ENCODE assay signal across 16 cellular contexts in genomic region chr10:120422459-120422858, GRCh38. TPM values are rescaled to one million over a fixed set of nuclear protein-coding genes. Genes with fewer than 3 reads are reported as not detected.
DNase-seq lines count a peak whose midpoint lies in the region; ATAC-seq, FAIRE-seq and TF ChIP-seq lines count a peak whose summit lies in the region.
"Had no signal": no experiment of that assay in that cellular context is flagged by ENCODE, and none has a peak within 500 bp of the region (broad histone marks: within the 10 kb centered on the region; RNA-seq: fewer than 3 reads in every experiment).

No MANE protein-coding gene starts in this region.

- H3K4me3 ChIP-seq in AG10803 (ENCODE audit: low read length) = no peak overlapping the region
- no peak overlapping the region for H3K4me3 ChIP-seq in bronchial epithelial cell (ENCODE audit: low read depth, low read length)
- no peak overlapping the region for H3K4me3 ChIP-seq in mesenchymal stem cell (ENCODE audit: insufficient read depth in 1 of 2, low read depth in 1 of 2, low read length in 2 of 2)
- H3K4me3 ChIP-seq: BLaER1, prostate gland had no signal

- H3K14ac ChIP-seq in mesenchymal stem cell (ENCODE audit: low read length in 2 of 2) = no peak overlapping the region

- H4K91ac ChIP-seq in mesenchymal stem cell (ENCODE audit: low read length) = peak overlapping the region; percentile 21

- H3K23ac ChIP-seq in mesenchymal stem cell (ENCODE audit: low read length in 2 of 2) = no peak overlapping the region

- no peak for FAIRE-seq in bronchial epithelial cell (lab: Jason Lieb, UNC)

- peak overlapping the region; percentile 13 for H3K27ac ChIP-seq in mesenchymal stem cell (ENCODE audit: low read length, poor library complexity, severe bottlenecking)
- H3K27ac ChIP-seq: BLaER1, prostate gland had no signal

- no peak overlapping the region for H2BK12ac ChIP-seq in mesenchymal stem cell (ENCODE audit: low read length in 2 of 2)

- 29% methylated on average over 7 of the region's 7 CpGs for WGBS in mesenchymal stem cell

- H2BK5ac ChIP-seq in mesenchymal stem cell (ENCODE audit: low read depth, low read length, poor library complexity, severe bottlenecking) = no peak overlapping the region

- no peak for TF ChIP-seq CTCF in AG10803 (conservative IDR thresholded peaks at IDR 0.05; ENCODE audit: low read length)
- TF ChIP-seq CTCF in bronchial epithelial cell (IDR thresholded peaks at IDR 0.05; ENCODE audit: insufficient read depth, low read length, severe bottlenecking) = no peak

- DNase-seq in AG10803 (ENCODE audit: low read depth) (peak; percentile 91), M059J (ENCODE audit: low read depth) (peak; percentile 97), bronchial epithelial cell (ENCODE audit: low read depth) (peak; percentile 50), mesenchymal stem cell (peak; percentile 90), anterior cingulate cortex (lab: John Stamatoyannopoulos, UW) (no peak), NCI-H2171 treated with DMSO at 0.1 percent for 48 hours (lab: John Stamatoyannopoulos, UW) (no peak), posterior vena cava (ENCODE audit: low spot score) (no peak)
- DNase-seq: activated CD4-positive, CD25-positive, alpha-beta regulatory T cell treated with anti-CD3 and anti-CD28 coated beads, Interleukin-2, amount 50 U/mL, for 72 hours; activated T-cell treated with anti-CD3 and anti-CD28 coated beads, Interleukin-2, amount 50 U/mL, for 24 hours; aorta; effector memory CD4-positive, alpha-beta T cell; GDM1; NCI-H2081 had no signal

- H2BK15ac ChIP-seq in mesenchymal stem cell (ENCODE audit: low read depth, poor library complexity, severe bottlenecking) = no peak overlapping the region

- no peak overlapping the region for H4K8ac ChIP-seq in mesenchymal stem cell (ENCODE audit: low read length)

- H2AK5ac ChIP-seq in mesenchymal stem cell (ENCODE audit: low read length, severe bottlenecking) = no peak overlapping the region

- no peaks in the 10 kb centered on the region for H3K9me3 ChIP-seq in mesenchymal stem cell (ENCODE audit: control insufficient read depth, low read length)
- H3K9me3 ChIP-seq: BLaER1, prostate gland had no signal

- H3K9ac ChIP-seq in mesenchymal stem cell (ENCODE audit: low read length) = no peak overlapping the region
- H3K9ac ChIP-seq: BLaER1 had no signal

- no peak overlapping the region for H3K4ac ChIP-seq in mesenchymal stem cell (ENCODE audit: low read depth in 1 of 2, low read length in 2 of 2)

- no peaks in the 10 kb centered on the region for H3K36me3 ChIP-seq in bronchial epithelial cell (ENCODE audit: control insufficient read depth, insufficient read depth, low read length)
- H3K36me3 ChIP-seq in mesenchymal stem cell (ENCODE audit: control insufficient read depth in 1 of 2, insufficient read depth in 2 of 2, low read depth in 1 of 2, low read length in 2 of 2) = no peaks in the 10 kb centered on the region
- H3K36me3 ChIP-seq: BLaER1, prostate gland had no signal

- H2AFZ ChIP-seq in mesenchymal stem cell (ENCODE audit: low read depth, low read length) = no peak overlapping the region

- H3K27me3 ChIP-seq in bronchial epithelial cell (ENCODE audit: control insufficient read depth, insufficient read depth, low read length) (peaks cover 2% of the 10 kb centered on the region), mesenchymal stem cell (ENCODE audit: control insufficient read depth in 1 of 2, insufficient read depth in 1 of 2, low read length in 2 of 2) (peaks cover 0 to 3% of the 10 kb centered on the region in 2 experiments)
- H3K27me3 ChIP-seq: BLaER1 had no signal

- H2BK120ac ChIP-seq in mesenchymal stem cell (ENCODE audit: low read depth, low read length) = no peak overlapping the region

- H3K79me1 ChIP-seq in mesenchymal stem cell (replicated peaks; ENCODE audit: low read length, poor library complexity, severe bottlenecking) = no peaks in the 10 kb centered on the region

- ATAC-seq in GM18868 (IDR thresholded peaks at IDR 0.05; ENCODE audit: unreplicated experiment) = no peak

- peaks cover 2% of the 10 kb centered on the region for H3K4me1 ChIP-seq in mesenchymal stem cell (ENCODE audit: control insufficient read depth, insufficient read depth, low read depth, low read length)
- H3K4me1 ChIP-seq: BLaER1, prostate gland had no signal

- intact Hi-C loops in posterior vena cava (cut with DNase I) = no loop called here

- H3K18ac ChIP-seq in mesenchymal stem cell (ENCODE audit: low read depth in 1 of 2, low read length in 2 of 2) = peak overlapping the region in 1 of 2 experiments; percentile 12

- H3K4me2 ChIP-seq in mesenchymal stem cell (ENCODE audit: low read length, poor library complexity, severe bottlenecking) = peak overlapping the region; percentile 45
- H3K4me2 ChIP-seq: BLaER1 had no signal

RNA-seq across cellular contexts. Expression of gene PLPP4, which starts 34.6 kb away (rescaled TPM):
- 55.4 and 69.2 TPM in 2 replicates for total RNA-seq in M059J (2014; rRNA removed; shearing (Covaris generic))
- total RNA-seq in bronchial epithelial cell = 0.13 and 0.26 TPM in 2 replicates
- polyA plus RNA-seq in mesenchymal stem cell (2013, experiment 1 of 2) = 10.2 TPM
- polyA plus RNA-seq in mesenchymal stem cell (2013, experiment 2 of 2) = 10.0 TPM
- not detected for total RNA-seq in posterior vena cava
- total RNA-seq: aorta had no signal
- polyA plus RNA-seq: aorta had no signal

Comparison
In these comparisons a context has a peak if more than half of its experiments do, and no peak if none do; other contexts are left out.
1. DNase-seq: peak in AG10803 (single experiment), M059J (single experiment), bronchial epithelial cell (single experiment) and mesenchymal stem cell (single experiment); none in anterior cingulate cortex (0 of 58), NCI-H2171 treated with DMSO at 0.1 percent for 48 hours (single experiment) and posterior vena cava (single experiment).
2. RNA of gene PLPP4, which starts 34.6 kb away (total RNA-seq): 55.4 to 69.2 TPM in M059J; 0.13 to 0.26 TPM in bronchial epithelial cell and not detected in posterior vena cava; every median in the first group is over 10 times any median in the second.